Comparison of ENCODE assay signal across 9 cellular contexts in genomic region chrX:107721318-107721717, GRCh38. TPM values are rescaled to one million over a fixed set of nuclear protein-coding genes. Genes with fewer than 3 reads are reported as not detected.
DNase-seq lines count a peak whose midpoint lies in the region; ATAC-seq and TF ChIP-seq lines count a peak whose summit lies in the region.
"Had no signal": no experiment of that assay in that cellular context is flagged by ENCODE, and none has a peak within 500 bp of the region (broad histone marks: within the 10 kb centered on the region; RNA-seq: fewer than 3 reads in every experiment).

No MANE protein-coding gene starts in this region.

- H3K27me3 ChIP-seq in Peyer's patch (no peaks in the 10 kb centered on the region), stomach smooth muscle (ENCODE audit: control insufficient read depth in 1 of 2, insufficient read depth in 2 of 2, low read length in 2 of 2) (peaks cover 0 to 22% of the 10 kb centered on the region in 2 donors)

- H3K4me3 ChIP-seq in Peyer's patch (no peak overlapping the region), stomach smooth muscle (ENCODE audit: low read length in 2 of 2) (no peak overlapping the region)

- TF ChIP-seq POLR2A in Peyer's patch (IDR thresholded peaks at IDR 0.05), result no peak

- H3K36me3 ChIP-seq in Peyer's patch (peaks cover 0 to under 1% (median 0%) of the 10 kb centered on the region in 3 donors), stomach smooth muscle (ENCODE audit: control insufficient read depth in 2 of 2, insufficient read depth in 2 of 2, low read length in 2 of 2) (no peaks in the 10 kb centered on the region)

- ATAC-seq in GM19351 (IDR thresholded peaks at IDR 0.05; ENCODE audit: unreplicated experiment) (peak; percentile 50), HG02943 (IDR thresholded peaks at IDR 0.05; ENCODE audit: low read depth, unreplicated experiment) (peak; percentile 36), HG02610 (IDR thresholded peaks at IDR 0.05; ENCODE audit: unreplicated experiment) (no peak), GM19397 (IDR thresholded peaks at IDR 0.05; ENCODE audit: unreplicated experiment) (no peak)

- H3K4me1 ChIP-seq in Peyer's patch, result peaks cover 0 to 7% (median 2%) of the 10 kb centered on the region in 4 donors
- peaks cover 54% of the 10 kb centered on the region for H3K4me1 ChIP-seq in stomach smooth muscle (ENCODE audit: control insufficient read depth, insufficient read depth, low read length)

- peak overlapping the region; percentile 39 to 65 (median 54) for H3K27ac ChIP-seq in Peyer's patch
- H3K27ac ChIP-seq in stomach smooth muscle (ENCODE audit: low read length), result peak overlapping the region; percentile 41

- peak in 2 of 3 donors; percentile 56 to 72 for DNase-seq in Peyer's patch
- DNase-seq in activated CD4-positive, alpha-beta T cell treated with anti-CD3 and anti-CD28 coated beads for 1 hour, result no peak
- DNase-seq in globus pallidus (ENCODE audit: low spot score), result no peak
- DNase-seq: HFFc6 had no signal

- TF ChIP-seq CTCF in Peyer's patch (IDR thresholded peaks at IDR 0.05), result no peak

- no peak overlapping the region for H3K9ac ChIP-seq in stomach smooth muscle (ENCODE audit: low read length in 2 of 2)

- no peaks in the 10 kb centered on the region for H3K9me3 ChIP-seq in Peyer's patch
- no peaks in the 10 kb centered on the region for H3K9me3 ChIP-seq in stomach smooth muscle (ENCODE audit: control insufficient read depth in 2 of 2, low read length in 2 of 2)

RNA-seq across cellular contexts. Expression of gene TSC22D3, which starts 54.3 kb away (rescaled TPM):
- total RNA-seq in Peyer's patch, result 1,000 to 10,000 TPM in 1 of 4 donors, 100 to 1,000 TPM in 3; 185 to 1,146 (median 313) TPM

RNA-seq across cellular contexts. Expression of gene NCBP2L, which starts 56.2 kb away (rescaled TPM):
- not detected for total RNA-seq in Peyer's patch
- total RNA-seq: HFFc6 had no signal

Comparison
In these comparisons a context has a peak if more than half of its experiments do, and no peak if none do; other contexts are left out.
1. ATAC-seq: peak in GM19351 (single experiment) and HG02943 (single experiment); none in HG02610 (single experiment) and GM19397 (single experiment).
2. DNase-seq: peak in Peyer's patch (2 of 3); none in activated CD4-positive, alpha-beta T cell treated with anti-CD3 and anti-CD28 coated beads for 1 hour (single experiment) and globus pallidus (single experiment).